ENCODE assay signal across 7 cellular contexts in genomic region chr14:19097306-19097705, GRCh38.
A peak's percentile ranks its signal among the peaks of the same experiment; 100 is the strongest.
DNase-seq lines count a peak whose midpoint lies in the region; ATAC-seq and TF ChIP-seq lines count a peak whose summit lies in the region.
"Not testable (repeated sequence)": the region's sequence is repeated elsewhere in the genome, so short reads cannot be mapped to it uniquely, and the experiment has no call there.

No MANE protein-coding gene starts in this region.

- not testable (repeated sequence) for H2AFZ ChIP-seq in H9 (ENCODE audit: low read length); neural progenitor cell (replicated peaks)

- H3K27ac Mint-ChIP-seq in H9; activated CD4-positive, alpha-beta T cell treated with anti-CD3 and anti-CD28 coated beads, Interleukin-2, amount 10 ng/mL, durations not matched to agents 24 days and 14 days; neural progenitor cell: not testable (repeated sequence)

- not testable (repeated sequence) for H4K91ac ChIP-seq in H9 (ENCODE audit: insufficient read length, low read depth, low read length)

- not testable (repeated sequence) for H3K27me3 Mint-ChIP-seq in H9 (ENCODE audit: low read depth); activated CD4-positive, alpha-beta T cell treated with anti-CD3 and anti-CD28 coated beads, Interleukin-2, amount 10 ng/mL, durations not matched to agents 24 days and 14 days; neural progenitor cell (ENCODE audit: insufficient read depth, low read depth)

- H3T11ph ChIP-seq in H9 (ENCODE audit: low read length): not testable (repeated sequence)

- not testable (repeated sequence) for H3K4me2 ChIP-seq in H9 (ENCODE audit: insufficient read depth, insufficient read length, low read length); neural progenitor cell

- H3K56ac ChIP-seq in H9 (ENCODE audit: insufficient read length, low read depth, low read length): not testable (repeated sequence)

- not testable (repeated sequence) for H2BK12ac ChIP-seq in H9 (ENCODE audit: insufficient read length, low read depth, low read length)

- not testable (repeated sequence) for H3K79me2 ChIP-seq in H9 (ENCODE audit: insufficient read depth, low read length); neural progenitor cell (ENCODE audit: low read depth)

- H3K79me1 ChIP-seq in H9 (ENCODE audit: insufficient read depth, low read depth, low read length, poor library complexity, severe bottlenecking): not testable (repeated sequence)

- H3K14ac ChIP-seq in H9 (ENCODE audit: insufficient read depth, low read length): not testable (repeated sequence)

- intact Hi-C loops in activated CD4-positive, alpha-beta T cell treated with anti-CD3 and anti-CD28 coated beads, Interleukin-2, amount 10 ng/mL, durations not matched to agents 24 days and 14 days (cut with micrococcal nuclease); right cardiac atrium (cut with DNase I); right lobe of liver (cut with DNase I); spleen (cut with DNase I; ENCODE audit: low total_unique reads): not testable (repeated sequence)

- H3K9ac ChIP-seq in H9 (ENCODE audit: extremely low read depth, insufficient read length, low read length); neural progenitor cell: not testable (repeated sequence)

- not testable (repeated sequence) for H3K18ac ChIP-seq in H9 (ENCODE audit: insufficient read length, low read depth, low read length)

- H3K4ac ChIP-seq in H9 (ENCODE audit: low read depth, low read length): not testable (repeated sequence)

- DNase-seq in H9: peak; percentile 21
- peak; percentile 51 for DNase-seq in activated CD4-positive, alpha-beta T cell treated with anti-CD3 and anti-CD28 coated beads, Interleukin-2, amount 10 ng/mL, durations not matched to agents 24 days and 14 days
- DNase-seq in fibroblast of gingiva (ENCODE audit: low read depth): peak; percentile 1
- peak; percentile 15 to 57 (median 52) for DNase-seq in right cardiac atrium
- DNase-seq in right lobe of liver: peak; percentile 21 to 63 (median 37)
- DNase-seq in neural progenitor cell (ENCODE audit: low spot score): peak; percentile 1
- peak; percentile 82 for DNase-seq in spleen

- H3K27me3 ChIP-seq in H9 (ENCODE audit: insufficient read depth, low read length); right cardiac atrium (ENCODE audit: control insufficient read depth, insufficient read depth); right lobe of liver; neural progenitor cell; spleen (replicated peaks in 1 of 7): not testable (repeated sequence)

- not testable (repeated sequence) for TF ChIP-seq POLR2A in right lobe of liver (IDR thresholded peaks at IDR 0.05); spleen (IDR thresholded peaks at IDR 0.05)

- H2AK5ac ChIP-seq in H9 (ENCODE audit: insufficient read length, low read length): not testable (repeated sequence)

- not testable (repeated sequence) for TF ChIP-seq CTCF in H9 (conservative IDR thresholded peaks at IDR 0.05); right lobe of liver (IDR thresholded peaks at IDR 0.05); neural progenitor cell (IDR thresholded peaks at IDR 0.05); spleen (IDR thresholded peaks at IDR 0.05 in 8 of 11, conservative IDR thresholded peaks at IDR 0.05 in 3 of 11)

- not testable (repeated sequence) for H2BK5ac ChIP-seq in H9 (ENCODE audit: insufficient read length, low read length)

- H3K23ac ChIP-seq in H9 (ENCODE audit: insufficient read length, low read depth, low read length): not testable (repeated sequence)

- H3K4me3 Mint-ChIP-seq in H9; activated CD4-positive, alpha-beta T cell treated with anti-CD3 and anti-CD28 coated beads, Interleukin-2, amount 10 ng/mL, durations not matched to agents 24 days and 14 days; neural progenitor cell: not testable (repeated sequence)

- H3K27ac ChIP-seq in H9 (ENCODE audit: insufficient read length, low read depth, low read length); right cardiac atrium (ENCODE audit: low read length); right lobe of liver; neural progenitor cell; spleen: not testable (repeated sequence)

- H3F3A ChIP-seq in neural progenitor cell (ENCODE audit: low read depth): not testable (repeated sequence)

- not testable (repeated sequence) for H2BK20ac ChIP-seq in H9 (ENCODE audit: low read depth, low read length, poor library complexity, severe bottlenecking)

- not testable (repeated sequence) for H4K20me1 ChIP-seq in H9 (ENCODE audit: control insufficient read depth, insufficient read depth, insufficient read length); neural progenitor cell (ENCODE audit: low read depth)

- peaks cover 13% of the 10 kb centered on the region for H3K9me3 ChIP-seq in H9 (ENCODE audit: control insufficient read depth, low read depth, low read length)
- H3K9me3 ChIP-seq in right cardiac atrium (ENCODE audit: control insufficient read depth, low read length); right lobe of liver: not testable (repeated sequence)
- peaks cover 12% of the 10 kb centered on the region for H3K9me3 ChIP-seq in neural progenitor cell (ENCODE audit: low read depth)
- peaks cover 0 to 27% (median 11%) of the 10 kb centered on the region in 8 donors for H3K9me3 ChIP-seq in spleen

- H2BK15ac ChIP-seq in H9 (ENCODE audit: low read depth, low read length): not testable (repeated sequence)

- ATAC-seq in right cardiac atrium (peak; percentile 12 to 15), right lobe of liver (peak in 2 of 4 donors; percentile 5 to 26)

- peaks cover 29 to 32% of the 10 kb centered on the region in 2 experiments for H3K9me3 Mint-ChIP-seq in H9
- H3K9me3 Mint-ChIP-seq in activated CD4-positive, alpha-beta T cell treated with anti-CD3 and anti-CD28 coated beads, Interleukin-2, amount 10 ng/mL, durations not matched to agents 24 days and 14 days: not testable (repeated sequence)
- H3K9me3 Mint-ChIP-seq in neural progenitor cell: peaks cover 19% of the 10 kb centered on the region

- not testable (repeated sequence) for H3K23me2 ChIP-seq in H9 (ENCODE audit: insufficient read length, low read depth, low read length, poor library complexity, severe bottlenecking)

- not testable (repeated sequence) for H3K4me1 ChIP-seq in H9 (ENCODE audit: insufficient read depth, low read length); right cardiac atrium (ENCODE audit: control insufficient read depth, insufficient read depth, low read length); right lobe of liver; neural progenitor cell; spleen

- not testable (repeated sequence) for H4K5ac ChIP-seq in H9 (ENCODE audit: insufficient read length, low read depth, low read length)

- H4K8ac ChIP-seq in H9 (replicated peaks; ENCODE audit: insufficient read length, low read depth, low read length): not testable (repeated sequence)

- H3K36me3 Mint-ChIP-seq in H9 (ENCODE audit: insufficient read depth in 1 of 3, low read depth in 3 of 3); activated CD4-positive, alpha-beta T cell treated with anti-CD3 and anti-CD28 coated beads, Interleukin-2, amount 10 ng/mL, durations not matched to agents 24 days and 14 days (ENCODE audit: low read depth); neural progenitor cell: not testable (repeated sequence)

- WGBS in H9 (ENCODE audit: extremely low coverage, insufficient read length, low lambda C conversion rate): no CpG with 5 or more reads among the region's 28 CpGs
- 78% methylated on average over 28 of the region's 28 CpGs for WGBS in right cardiac atrium
- WGBS in right lobe of liver (ENCODE audit: insufficient coverage, low coverage, low lambda C conversion rate, missing lambda C conversion rate): no CpG with 5 or more reads among the region's 28 CpGs
- 82 to 85% (median 84%) methylated on average over 26 to 28 of the region's 28 CpGs for WGBS in spleen, 5 donors

- not testable (repeated sequence) for H3K4me1 Mint-ChIP-seq in H9; activated CD4-positive, alpha-beta T cell treated with anti-CD3 and anti-CD28 coated beads, Interleukin-2, amount 10 ng/mL, durations not matched to agents 24 days and 14 days; neural progenitor cell

- not testable (repeated sequence) for H2BK120ac ChIP-seq in H9 (ENCODE audit: low read depth, low read length, poor library complexity, severe bottlenecking)

- not testable (repeated sequence) for H3K36me3 ChIP-seq in right lobe of liver, neural progenitor cell, spleen

- not testable (repeated sequence) for H3K4me3 ChIP-seq in right cardiac atrium (ENCODE audit: low read length); right lobe of liver; neural progenitor cell; spleen

Comparison
In these comparisons a context has a peak if more than half of its experiments do, and no peak if none do; other contexts are left out.
1. DNase-seq: peak in every context shown above with its lines; median percentile 82 in spleen; 52 in right cardiac atrium; 51 in activated CD4-positive, alpha-beta T cell treated with anti-CD3 and anti-CD28 coated beads, Interleukin-2, amount 10 ng/mL, durations not matched to agents 24 days and 14 days; 37 in right lobe of liver; 21 in H9; 1 in fibroblast of gingiva; 1 in neural progenitor cell.